ENCODE assay signal across 9 cellular contexts in genomic region chr9:127783111-127783621, GRCh38. TPM values are rescaled to one million over a fixed set of nuclear protein-coding genes. Genes with fewer than 3 reads are reported as not detected.
DNase-seq lines count a peak whose midpoint lies in the region; ATAC-seq and TF ChIP-seq lines count a peak whose summit lies in the region.
"Had no signal": no experiment of that assay in that cellular context is flagged by ENCODE, and none has a peak within 500 bp of the region (broad histone marks: within the 10 kb centered on the region; RNA-seq: fewer than 3 reads in every experiment).

No MANE protein-coding gene starts in this region.

- peaks cover 4% of the 10 kb centered on the region for H3K36me3 Mint-ChIP-seq in CD4-positive, CD25-positive, alpha-beta regulatory T cell
- peaks cover 10% of the 10 kb centered on the region for H3K36me3 Mint-ChIP-seq in T-cell
- H3K36me3 Mint-ChIP-seq in activated naive CD4-positive, alpha-beta T cell treated with anti-CD3 and anti-CD28 coated beads, Interleukin-2, amount 50 U/mL, for 72 hours, result peaks cover 17 to 20% of the 10 kb centered on the region in 2 donors
- no peaks in the 10 kb centered on the region for H3K36me3 Mint-ChIP-seq in natural killer cell

- H3K9me3 Mint-ChIP-seq in CD4-positive, CD25-positive, alpha-beta regulatory T cell, result no peaks in the 10 kb centered on the region
- H3K9me3 Mint-ChIP-seq in T-cell (no peaks in the 10 kb centered on the region), natural killer cell (no peaks in the 10 kb centered on the region)
- H3K9me3 Mint-ChIP-seq in activated naive CD4-positive, alpha-beta T cell treated with anti-CD3 and anti-CD28 coated beads, Interleukin-2, amount 50 U/mL, for 72 hours, result no peaks in the 10 kb centered on the region

- peak overlapping the region; percentile 90 for H3K27ac ChIP-seq in CD4-positive, CD25-positive, alpha-beta regulatory T cell (ENCODE audit: insufficient read depth, low read length, poor library complexity, severe bottlenecking)
- H3K27ac ChIP-seq in uterus, result peak overlapping the region; percentile 5 to 96
- H3K27ac ChIP-seq: C4-2B had no signal

- H3K27ac Mint-ChIP-seq in CD4-positive, CD25-positive, alpha-beta regulatory T cell, result peak overlapping the region; percentile 96 to 98 (median 97)
- H3K27ac Mint-ChIP-seq in T-cell (peak overlapping the region; percentile 96 to 97), natural killer cell (peak overlapping the region; percentile 95 to 98)
- H3K27ac Mint-ChIP-seq in activated naive CD4-positive, alpha-beta T cell treated with anti-CD3 and anti-CD28 coated beads, Interleukin-2, amount 50 U/mL, for 72 hours, result peak overlapping the region; percentile 82 to 97

- H3K27me3 Mint-ChIP-seq in CD4-positive, CD25-positive, alpha-beta regulatory T cell, result no peaks in the 10 kb centered on the region
- H3K27me3 Mint-ChIP-seq in T-cell (no peaks in the 10 kb centered on the region), natural killer cell (ENCODE audit: low read depth in 2 of 2) (no peaks in the 10 kb centered on the region)

- peak; percentile 61 to 91 (median 72) for DNase-seq in CD4-positive, CD25-positive, alpha-beta regulatory T cell
- DNase-seq in T-cell, result peak; percentile 56 to 83 (median 74)
- DNase-seq in activated naive CD4-positive, alpha-beta T cell treated with anti-CD3 and anti-CD28 coated beads, Interleukin-2, amount 50 U/mL, for 72 hours (ENCODE audit: low spot score in 2 of 2), result peak; percentile 66 to 87
- DNase-seq in natural killer cell, result peak; percentile 80
- no peak for DNase-seq in uterus
- no peak for DNase-seq in EL
- DNase-seq in foreskin melanocyte, result no peak
- DNase-seq in NCI-H69 (lab: John Stamatoyannopoulos, UW), result no peak

- TF ChIP-seq POLR2A in uterus (IDR thresholded peaks at IDR 0.05), result no peak

- H3K4me3 Mint-ChIP-seq in CD4-positive, CD25-positive, alpha-beta regulatory T cell, result peak overlapping the region; percentile 76 to 100 (median 83)
- H3K4me3 Mint-ChIP-seq in T-cell, result peak overlapping the region; percentile 51 to 68 (median 59)
- peak overlapping the region; percentile 87 for H3K4me3 Mint-ChIP-seq in natural killer cell

- TF ChIP-seq CTCF in natural killer cell (IDR thresholded peaks at IDR 0.05) (no peak), uterus (IDR thresholded peaks at IDR 0.05) (no peak)

- H3K4me3 ChIP-seq in CD4-positive, CD25-positive, alpha-beta regulatory T cell (ENCODE audit: low read depth, low read length), result peak overlapping the region; percentile 50
- no peak overlapping the region for H3K4me3 ChIP-seq in uterus

- no peaks in the 10 kb centered on the region for H3K27me3 ChIP-seq in CD4-positive, CD25-positive, alpha-beta regulatory T cell (ENCODE audit: control insufficient read depth, insufficient read depth, low read length)
- H3K27me3 ChIP-seq in uterus, result no peaks in the 10 kb centered on the region

- peaks cover 88% of the 10 kb centered on the region for H3K4me1 ChIP-seq in CD4-positive, CD25-positive, alpha-beta regulatory T cell (ENCODE audit: control insufficient read depth, insufficient read depth, low read length, poor library complexity, severe bottlenecking)
- peaks cover 0 to 11% of the 10 kb centered on the region in 2 donors for H3K4me1 ChIP-seq in uterus

- peaks cover 8 to 75% (median 54%) of the 10 kb centered on the region in 4 donors for H3K4me1 Mint-ChIP-seq in CD4-positive, CD25-positive, alpha-beta regulatory T cell
- H3K4me1 Mint-ChIP-seq in T-cell (peaks cover 72 to 76% (median 76%) of the 10 kb centered on the region in 3 donors), natural killer cell (peaks cover 63 to 78% of the 10 kb centered on the region in 2 donors)

- POLR2A ChIA-PET in T-cell (lab: Charles Lee), result interaction anchor here in 1 of 2 donors (1.2 kb wide), 1 partner anchor 12 kb away, joined by 4 read pairs; no protein-coding TSS in a partner anchor

- CTCF ChIA-PET in T-cell (lab: Charles Lee), result interaction anchor here in 1 of 2 donors (0.6 to 2.0 kb wide), 3 partner anchors 19 to 134 kb away, joined by 3 to 6 read pairs (median 4); partner anchors contain the start of genes ST6GALNAC4 and TOR2A

- intact Hi-C loops in natural killer cell (cut with micrococcal nuclease), result loop anchor here (1.0 kb wide), 1 partner anchor 12 kb away; no protein-coding TSS in a partner anchor
- intact Hi-C loops in uterus (cut with DNase I; ENCODE audit: low total_unique reads), result no loop called here

- ATAC-seq in CD4-positive, CD25-positive, alpha-beta regulatory T cell (ENCODE audit: low read depth in 2 of 2), result peak; percentile 18 to 26
- ATAC-seq in T-cell (replicated peaks in 1 of 4), result peak; percentile 5 to 29 (median 16)
- peak; percentile 5 to 32 for ATAC-seq in activated naive CD4-positive, alpha-beta T cell treated with anti-CD3 and anti-CD28 coated beads, Interleukin-2, amount 50 U/mL, for 72 hours
- peak; percentile 24 to 66 (median 38) for ATAC-seq in natural killer cell

- peaks cover 13% of the 10 kb centered on the region for H3K36me3 ChIP-seq in CD4-positive, CD25-positive, alpha-beta regulatory T cell (ENCODE audit: control insufficient read depth, insufficient read depth, low read length)
- no peaks in the 10 kb centered on the region for H3K36me3 ChIP-seq in uterus

- H3K9me3 ChIP-seq in CD4-positive, CD25-positive, alpha-beta regulatory T cell (ENCODE audit: control insufficient read depth in 2 of 2, low read length in 2 of 2), result no peaks in the 10 kb centered on the region
- H3K9me3 ChIP-seq in uterus, result no peaks in the 10 kb centered on the region

RNA-seq across cellular contexts. Expression of gene CDK9, which starts 2.7 kb away (rescaled TPM):
- 89.3 TPM for total RNA-seq in CD4-positive, CD25-positive, alpha-beta regulatory T cell
- polyA plus RNA-seq in CD4-positive, CD25-positive, alpha-beta regulatory T cell, result 10 to 100 TPM; 43.3 to 67.4 (median 53.3) TPM
- total RNA-seq in T-cell, result 100 to 1,000 TPM; 108 to 159 (median 147) TPM
- 10 to 100 TPM; 74.8 to 89.3 TPM for total RNA-seq in activated naive CD4-positive, alpha-beta T cell treated with anti-CD3 and anti-CD28 coated beads, Interleukin-2, amount 50 U/mL, for 72 hours
- 100 to 1,000 TPM; 181 to 207 (median 188) TPM for total RNA-seq in natural killer cell
- 100 to 1,000 TPM in 1 of 4 donors, 10 to 100 TPM in 3; 30.0 to 175 (median 77.4) TPM for total RNA-seq in uterus

RNA-seq across cellular contexts. Expression of gene SH2D3C, which starts 4.7 kb away (rescaled TPM):
- total RNA-seq in CD4-positive, CD25-positive, alpha-beta regulatory T cell, result 39.3 TPM
- polyA plus RNA-seq in CD4-positive, CD25-positive, alpha-beta regulatory T cell, result 10 to 100 TPM; 17.7 to 30.5 (median 21.1) TPM
- total RNA-seq in T-cell (10 to 100 TPM; 31.6 to 48.7 (median 47.7) TPM), natural killer cell (10 to 100 TPM; 42.8 to 86.8 (median 56.6) TPM), uterus (10 to 100 TPM in 3 of 4 donors, 1 to 10 TPM in 1; 3.6 to 38.1 (median 19.8) TPM)
- 10 to 100 TPM; 39.3 to 39.5 TPM for total RNA-seq in activated naive CD4-positive, alpha-beta T cell treated with anti-CD3 and anti-CD28 coated beads, Interleukin-2, amount 50 U/mL, for 72 hours

RNA-seq across cellular contexts. Expression of gene FPGS, which starts 19.5 kb away (rescaled TPM):
- total RNA-seq in CD4-positive, CD25-positive, alpha-beta regulatory T cell, result 64.7 TPM
- polyA plus RNA-seq in CD4-positive, CD25-positive, alpha-beta regulatory T cell, result 10 to 100 TPM; 40.1 to 50.6 (median 45.2) TPM
- total RNA-seq in T-cell (100 to 1,000 TPM in 3 of 5 donors, 10 to 100 TPM in 2; 78.4 to 151 (median 139) TPM), natural killer cell (100 to 1,000 TPM in 2 of 3 donors, 10 to 100 TPM in 1; 99.1 to 108 (median 107) TPM), uterus (100 to 1,000 TPM in 1 of 4 donors, 10 to 100 TPM in 3; 11.5 to 128 (median 46.6) TPM)
- 10 to 100 TPM; 64.8 to 73.8 TPM for total RNA-seq in activated naive CD4-positive, alpha-beta T cell treated with anti-CD3 and anti-CD28 coated beads, Interleukin-2, amount 50 U/mL, for 72 hours

RNA-seq across cellular contexts. Expression of gene TOR2A, which starts 48.1 kb away (rescaled TPM):
- 11.9 TPM for total RNA-seq in CD4-positive, CD25-positive, alpha-beta regulatory T cell
- 10 to 100 TPM; 20.1 to 30.2 (median 24.8) TPM for polyA plus RNA-seq in CD4-positive, CD25-positive, alpha-beta regulatory T cell
- 10 to 100 TPM in 3 of 5 donors, 1 to 10 TPM in 2; 7.7 to 18.4 (median 15.5) TPM for total RNA-seq in T-cell
- total RNA-seq in activated naive CD4-positive, alpha-beta T cell treated with anti-CD3 and anti-CD28 coated beads, Interleukin-2, amount 50 U/mL, for 72 hours, result 10 to 100 TPM; 10.9 to 17.1 TPM
- total RNA-seq in natural killer cell, result 10 to 100 TPM; 20.9 to 27.8 (median 23.7) TPM
- total RNA-seq in uterus, result 10 to 100 TPM in 2 of 4 donors, 1 to 10 TPM in 2; 2.0 to 73.8 (median 7.0) TPM

Comparison
In these comparisons a context has a peak if more than half of its experiments do, and no peak if none do; other contexts are left out.
1. DNase-seq: peak in CD4-positive, CD25-positive, alpha-beta regulatory T cell (3 of 3), T-cell (34 of 34), activated naive CD4-positive, alpha-beta T cell treated with anti-CD3 and anti-CD28 coated beads, Interleukin-2, amount 50 U/mL, for 72 hours (2 of 2) and natural killer cell (single experiment); none in uterus (0 of 2), EL (single experiment), foreskin melanocyte (single experiment) and NCI-H69 (single experiment).
2. Peak in every context shown above with its lines, with median percentiles within 50 percentile points of each other: ATAC-seq, H3K27ac Mint-ChIP-seq and H3K4me3 Mint-ChIP-seq.